In genomic region chr1:22850681-22851080, GRCh38 we compare ENCODE assay signal across 16 cellular contexts.
DNase-seq lines count a peak whose midpoint lies in the region; ATAC-seq and TF ChIP-seq lines count a peak whose summit lies in the region.
"Had no signal": no experiment of that assay in that cellular context is flagged by ENCODE, and none has a peak within 500 bp of the region (broad histone marks: within the 10 kb centered on the region; RNA-seq: fewer than 3 reads in every experiment).

No MANE protein-coding gene starts in this region.

- no peak for ATAC-seq in left colon
- ATAC-seq in activated CD4-positive, alpha-beta T cell treated with anti-CD3 and anti-CD28 coated beads for 36 hours = no peak
- no peak for ATAC-seq in GM21515 (IDR thresholded peaks at IDR 0.05; ENCODE audit: unreplicated experiment)
- ATAC-seq: K562 had no signal

- DNase-seq in NCI-H69 (lab: John Stamatoyannopoulos, UW) (peak; percentile 73), dermis blood vessel endothelial cell (peak; percentile 81), left colon (peak; percentile 47 to 53), putamen (ENCODE audit: low spot score) (peak; percentile 88), CD14-positive monocyte (ENCODE audit: low spot score) (no peak), HuH-7.5 (ENCODE audit: low spot score) (no peak)
- DNase-seq in activated CD4-positive, alpha-beta T cell treated with anti-CD3 and anti-CD28 coated beads for 36 hours = no peak
- DNase-seq: activated CD8-positive, alpha-beta memory T cell treated with anti-CD3 and anti-CD28 coated beads for 24 hours; activated gamma-delta T cell treated with Interleukin-2 at 50 U/mL for 16 hours; CD4-positive, CD25-positive, alpha-beta regulatory T cell; NCI-H187; NCI-H774; SIG-M5; stomach had no signal

- H3K9me3 Mint-ChIP-seq in CD14-positive monocyte = peaks cover 0 to 2% (median 0%) of the 10 kb centered on the region in 7 donors
- no peaks in the 10 kb centered on the region for H3K9me3 Mint-ChIP-seq in activated CD4-positive, alpha-beta T cell treated with anti-CD3 and anti-CD28 coated beads for 36 hours (ENCODE audit: low read depth)
- H3K9me3 Mint-ChIP-seq: CD4-positive, CD25-positive, alpha-beta regulatory T cell had no signal

- POLR2A ChIA-PET in activated CD4-positive, alpha-beta T cell treated with anti-CD3 and anti-CD28 coated beads for 36 hours (lab: Charles Lee) = no interaction called here

- intact Hi-C loops in left colon (cut with DNase I, micrococcal nuclease) (no loop called here), CD14-positive monocyte (cut with micrococcal nuclease) (no loop called here)
- intact Hi-C loops in activated CD4-positive, alpha-beta T cell treated with anti-CD3 and anti-CD28 coated beads for 36 hours (cut with DNase I, micrococcal nuclease) = no loop called here

- no peak for TF ChIP-seq CTCF in CD14-positive monocyte (IDR thresholded peaks at IDR 0.05)

- CTCF ChIA-PET in activated CD4-positive, alpha-beta T cell treated with anti-CD3 and anti-CD28 coated beads for 36 hours (lab: Charles Lee) = no interaction called here

- H3K36me3 Mint-ChIP-seq in CD14-positive monocyte = no peaks in the 10 kb centered on the region
- no peaks in the 10 kb centered on the region for H3K36me3 Mint-ChIP-seq in activated CD4-positive, alpha-beta T cell treated with anti-CD3 and anti-CD28 coated beads for 36 hours (ENCODE audit: low read depth)
- H3K36me3 Mint-ChIP-seq: CD4-positive, CD25-positive, alpha-beta regulatory T cell had no signal

- H3K27ac Mint-ChIP-seq in CD14-positive monocyte = no peak overlapping the region
- no peak overlapping the region for H3K27ac Mint-ChIP-seq in activated CD4-positive, alpha-beta T cell treated with anti-CD3 and anti-CD28 coated beads for 36 hours

- H3K4me3 Mint-ChIP-seq in CD14-positive monocyte = peak overlapping the region in 1 of 2 donors; percentile 32
- H3K4me3 Mint-ChIP-seq in activated CD4-positive, alpha-beta T cell treated with anti-CD3 and anti-CD28 coated beads for 36 hours = no peak overlapping the region
- H3K4me3 Mint-ChIP-seq: CD4-positive, CD25-positive, alpha-beta regulatory T cell had no signal

- peaks cover 2 to 7% (median 7%) of the 10 kb centered on the region in 3 donors for H3K27me3 Mint-ChIP-seq in CD14-positive monocyte (ENCODE audit: low read depth in 3 of 3)
- H3K27me3 Mint-ChIP-seq in activated CD4-positive, alpha-beta T cell treated with anti-CD3 and anti-CD28 coated beads for 36 hours = peaks cover 22% of the 10 kb centered on the region

- peaks cover 18% of the 10 kb centered on the region for H3K4me1 Mint-ChIP-seq in CD14-positive monocyte
- H3K4me1 Mint-ChIP-seq in activated CD4-positive, alpha-beta T cell treated with anti-CD3 and anti-CD28 coated beads for 36 hours = peaks cover 3% of the 10 kb centered on the region

Comparison
In these comparisons a context has a peak if more than half of its experiments do, and no peak if none do; other contexts are left out.
1. DNase-seq: peak in NCI-H69 (single experiment), dermis blood vessel endothelial cell (single experiment), left colon (2 of 2) and putamen (single experiment); none in CD14-positive monocyte (single experiment), activated CD4-positive, alpha-beta T cell treated with anti-CD3 and anti-CD28 coated beads for 36 hours (single experiment) and HuH-7.5 (single experiment).